Comparison of ENCODE assay signal across 10 cellular contexts in genomic region chr10:588246-589165, GRCh38.
A peak's percentile ranks its signal among the peaks of the same experiment; 100 is the strongest.
DNase-seq lines count a peak whose midpoint lies in the region; ATAC-seq and TF ChIP-seq lines count a peak whose summit lies in the region.
"Had no signal": no experiment of that assay in that cellular context is flagged by ENCODE, and none has a peak within 500 bp of the region (broad histone marks: within the 10 kb centered on the region; RNA-seq: fewer than 3 reads in every experiment).

No MANE protein-coding gene starts in this region.

- H3K27ac ChIP-seq in OCI-LY7 (ENCODE audit: low read depth, low read length, poor library complexity, severe bottlenecking), result no peak overlapping the region
- no peak overlapping the region for H3K27ac ChIP-seq in endodermal cell (ENCODE audit: low read depth, low read length)
- H3K27ac ChIP-seq: ovary had no signal

- H3K9me3 ChIP-seq in OCI-LY7 (ENCODE audit: low read length) (no peaks in the 10 kb centered on the region), endodermal cell (ENCODE audit: control insufficient read depth, low read length) (no peaks in the 10 kb centered on the region)
- H3K9me3 ChIP-seq: ovary had no signal

- H3K4me3 ChIP-seq in OCI-LY7 (ENCODE audit: low read depth, low read length, poor library complexity, severe bottlenecking) (no peak overlapping the region), endodermal cell (ENCODE audit: low read length) (no peak overlapping the region)
- H3K4me3 ChIP-seq: ovary had no signal

- peak; percentile 36 for ATAC-seq in left lobe of liver
- no peak for ATAC-seq in HG02852 (IDR thresholded peaks at IDR 0.05; ENCODE audit: unreplicated experiment)
- no peak for ATAC-seq in HG03571 (IDR thresholded peaks at IDR 0.05; ENCODE audit: unreplicated experiment)

- no peak overlapping the region for H3K4me2 ChIP-seq in OCI-LY7 (ENCODE audit: low read length)

- H3K36me3 Mint-ChIP-seq in endodermal cell (ENCODE audit: low read depth), result no peaks in the 10 kb centered on the region
- H3K36me3 Mint-ChIP-seq in type B pancreatic cell, result no peaks in the 10 kb centered on the region

- H3K79me2 ChIP-seq in OCI-LY7 (ENCODE audit: insufficient read depth, low read depth, low read length), result no peaks in the 10 kb centered on the region

- H3K4me3 Mint-ChIP-seq in endodermal cell (no peak overlapping the region), type B pancreatic cell (no peak overlapping the region)

- peaks cover 2% of the 10 kb centered on the region for H3K4me1 Mint-ChIP-seq in endodermal cell
- peaks cover 71% of the 10 kb centered on the region for H3K4me1 Mint-ChIP-seq in type B pancreatic cell (ENCODE audit: unreplicated experiment)

- H3K27me3 ChIP-seq in endodermal cell (ENCODE audit: control insufficient read depth, insufficient read depth, low read length, poor library complexity, severe bottlenecking), result no peaks in the 10 kb centered on the region
- H3K27me3 ChIP-seq: ovary had no signal

- H3K27ac Mint-ChIP-seq in endodermal cell (peak overlapping the region; percentile 33), type B pancreatic cell (peak overlapping the region; percentile 50)

- CTCF ChIA-PET in OCI-LY7 (lab: Charles Lee; ENCODE audit: unreplicated experiment), result no interaction called here

- POLR2A ChIA-PET in OCI-LY7 (lab: Charles Lee), result no interaction called here

- DNase-seq in OCI-LY7 (ENCODE audit: low spot score) (peak; percentile 9), endodermal cell (no peak), left lobe of liver (ENCODE audit: low spot score) (no peak), type B pancreatic cell (ENCODE audit: extremely low spot score, unreplicated experiment) (no peak), NCI-H2107 (lab: John Stamatoyannopoulos, UW) (no peak)
- DNase-seq: activated T-cell treated with anti-CD3 and anti-CD28 coated beads for 4 hours, SW 1271 had no signal

- TF ChIP-seq CTCF in OCI-LY7 (conservative IDR thresholded peaks at IDR 0.05; ENCODE audit: low read length), result no peak
- TF ChIP-seq CTCF in endodermal cell (conservative IDR thresholded peaks at IDR 0.05), result peak; percentile 23
- no peak for TF ChIP-seq CTCF in type B pancreatic cell (conservative IDR thresholded peaks at IDR 0.05)

- H2AFZ ChIP-seq in OCI-LY7 (ENCODE audit: low read length), result no peak overlapping the region

- BruUV-seq in OCI-LY7 (replicated peaks; lab: Mats Ljungman, UMichigan), result no TSS peak

- H3K9me2 ChIP-seq in OCI-LY7 (ENCODE audit: insufficient read depth, low read length), result no peaks in the 10 kb centered on the region

- no peaks in the 10 kb centered on the region for H4K20me1 ChIP-seq in OCI-LY7 (ENCODE audit: insufficient read depth, low read length)

- no peaks in the 10 kb centered on the region for H3K9me3 Mint-ChIP-seq in endodermal cell
- no peaks in the 10 kb centered on the region for H3K9me3 Mint-ChIP-seq in type B pancreatic cell

- H3K9ac ChIP-seq in endodermal cell (ENCODE audit: extremely low read depth, low read length, poor library complexity, severe bottlenecking), result no peak overlapping the region

- WGBS in endodermal cell (ENCODE audit: insufficient coverage in 1 of 2, insufficient read length in 1 of 2), 2 experiments, result 85 to 91% methylated on average over 24 to 27 of the region's 27 CpGs

- H3K27me3 Mint-ChIP-seq in endodermal cell (ENCODE audit: insufficient read depth), result no peaks in the 10 kb centered on the region
- no peaks in the 10 kb centered on the region for H3K27me3 Mint-ChIP-seq in type B pancreatic cell

- intact Hi-C loops in OCI-LY7 (cut with micrococcal nuclease; ENCODE audit: unreplicated experiment), result no loop called here

- H3K36me3 ChIP-seq in OCI-LY7 (ENCODE audit: insufficient read depth, low read length) (no peaks in the 10 kb centered on the region), endodermal cell (ENCODE audit: control insufficient read depth, insufficient read depth, low read length) (no peaks in the 10 kb centered on the region)
- H3K36me3 ChIP-seq: ovary had no signal

- no peaks in the 10 kb centered on the region for H3K4me1 ChIP-seq in OCI-LY7 (ENCODE audit: insufficient read depth, low read length, poor library complexity, severe bottlenecking)
- H3K4me1 ChIP-seq in endodermal cell (ENCODE audit: control insufficient read depth, insufficient read depth, low read length), result no peaks in the 10 kb centered on the region
